ENCODE assay signal across 1 cellular context in genomic region chr16:2206780-2207433, GRCh38.
A peak's percentile ranks its signal among the peaks of the same experiment; 100 is the strongest.
TF ChIP-seq lines count a peak whose summit lies in the region.

No MANE protein-coding gene starts in this region.

TF ChIP-seq in HEK293, 187 proteins besides CTCF, POLR2A, EP300 and RAD21 (continued from another document):
- TF ChIP-seq ZNF692 (tag by site-specific recombination; IDR thresholded peaks at IDR 0.05) = no peak
- no peak for TF ChIP-seq ZNF24 (tag by site-specific recombination; IDR thresholded peaks at IDR 0.05)
- no peak for TF ChIP-seq GLIS2 (tag by site-specific recombination; IDR thresholded peaks at IDR 0.05)
- no peak for TF ChIP-seq ZNF26 (tag by site-specific recombination; IDR thresholded peaks at IDR 0.05)
- TF ChIP-seq ZNF248 (tag by site-specific recombination; IDR thresholded peaks at IDR 0.05) = no peak
- no peak for TF ChIP-seq ZNF560 (tag by site-specific recombination; IDR thresholded peaks at IDR 0.05; ENCODE audit: borderline replicate concordance)
- TF ChIP-seq GLI2 (tag by site-specific recombination; IDR thresholded peaks at IDR 0.05; ENCODE audit: borderline replicate concordance, low read depth) = no peak
- TF ChIP-seq ZNF530 (tag by site-specific recombination; IDR thresholded peaks at IDR 0.05; ENCODE audit: low read depth) = no peak
- no peak for TF ChIP-seq KLF9 (tag by site-specific recombination; IDR thresholded peaks at IDR 0.05; ENCODE audit: low read depth)
- no peak for TF ChIP-seq ZNF16 (tag by site-specific recombination; IDR thresholded peaks at IDR 0.05; ENCODE audit: low read depth)
- no peak for TF ChIP-seq ZNF521 (tag by site-specific recombination; IDR thresholded peaks at IDR 0.05)
- no peak for TF ChIP-seq ZBTB48 (tag by site-specific recombination; IDR thresholded peaks at IDR 0.05)
- TF ChIP-seq ZEB2 (tag by site-specific recombination; IDR thresholded peaks at IDR 0.05) = 0 out of 2 replicates have a peak, but pooled peaks have one; percentile 20
- TF ChIP-seq IKZF3 (tag by site-specific recombination; IDR thresholded peaks at IDR 0.05) = 0 out of 2 replicates have a peak, but pooled peaks have one; percentile 11
- TF ChIP-seq ZNF214 (tag by site-specific recombination; IDR thresholded peaks at IDR 0.05; ENCODE audit: borderline replicate concordance) = no peak
- TF ChIP-seq INSM2 (tag by site-specific recombination; IDR thresholded peaks at IDR 0.05) = no peak
- TF ChIP-seq ZSCAN23 (tag by site-specific recombination; IDR thresholded peaks at IDR 0.05) = no peak
- TF ChIP-seq TSHZ1 (tag by site-specific recombination; IDR thresholded peaks at IDR 0.05; ENCODE audit: borderline replicate concordance) = no peak
- no peak for TF ChIP-seq ZNF596 (tag by site-specific recombination; IDR thresholded peaks at IDR 0.05)
- peak; percentile 32; the same call in 1 of the 2 replicates for TF ChIP-seq ZNF223 (tag by site-specific recombination; IDR thresholded peaks at IDR 0.05)
- TF ChIP-seq ZNF398 (tag by site-specific recombination; IDR thresholded peaks at IDR 0.05) = no peak
